ENCODE assay signal across 10 cellular contexts in genomic region chr5:17398439-17398838, GRCh38.
DNase-seq lines count a peak whose midpoint lies in the region; ATAC-seq and TF ChIP-seq lines count a peak whose summit lies in the region.
"Had no signal": no experiment of that assay in that cellular context is flagged by ENCODE, and none has a peak within 500 bp of the region (broad histone marks: within the 10 kb centered on the region; RNA-seq: fewer than 3 reads in every experiment).

No MANE protein-coding gene starts in this region.

- H3K4me1 ChIP-seq in colonic mucosa (no peaks in the 10 kb centered on the region), heart left ventricle (peaks cover 0 to 19% (median 0%) of the 10 kb centered on the region in 12 donors), psoas muscle (no peaks in the 10 kb centered on the region)

- H3K36me3 Mint-ChIP-seq in activated B cell treated with CpG ODN at 0.5 μM for 24 hours (ENCODE audit: low read depth) (no peaks in the 10 kb centered on the region), T-helper 17 cell (ENCODE audit: low read depth) (no peaks in the 10 kb centered on the region)

- no peaks in the 10 kb centered on the region for H3K9me3 ChIP-seq in colonic mucosa
- no peaks in the 10 kb centered on the region for H3K9me3 ChIP-seq in heart left ventricle
- no peaks in the 10 kb centered on the region for H3K9me3 ChIP-seq in psoas muscle
- H3K9me3 ChIP-seq in T-helper 17 cell (ENCODE audit: control insufficient read depth, low read length, poor library complexity, severe bottlenecking): no peaks in the 10 kb centered on the region
- H3K9me3 ChIP-seq: thoracic aorta had no signal

- 21 to 27% (median 26%) methylated on average over 4 of the region's 4 CpGs for WGBS in heart left ventricle, 4 donors
- WGBS in psoas muscle, 3 donors: 5 to 14% (median 10%) methylated on average over 4 of the region's 4 CpGs

- H3K27ac ChIP-seq in colonic mucosa (no peak overlapping the region), heart left ventricle (no peak overlapping the region), psoas muscle (no peak overlapping the region)
- H3K27ac ChIP-seq: thoracic aorta had no signal

- peak; percentile 75 for ATAC-seq in GM18907 (IDR thresholded peaks at IDR 0.05; ENCODE audit: unreplicated experiment)
- peak; percentile 36 for ATAC-seq in HG03558 (IDR thresholded peaks at IDR 0.05; ENCODE audit: extremely low read depth, unreplicated experiment)
- ATAC-seq in activated B cell treated with CpG ODN at 0.5 μM for 24 hours (ENCODE audit: low read depth): peak; percentile 64
- no peak for ATAC-seq in heart left ventricle
- ATAC-seq in psoas muscle: no peak
- no peak for ATAC-seq in T-helper 17 cell

- H3K4me3 Mint-ChIP-seq in activated B cell treated with CpG ODN at 0.5 μM for 24 hours (peak overlapping the region; percentile 44), T-helper 17 cell (no peak overlapping the region)

- H3K9ac ChIP-seq in colonic mucosa (ENCODE audit: low read depth in 2 of 2, low read length in 2 of 2): no peak overlapping the region

- DNase-seq in activated B cell treated with CpG ODN at 0.5 μM for 24 hours: no peak
- DNase-seq in non-pigmented ciliary epithelial cell (ENCODE audit: low read depth): peak; percentile 83
- DNase-seq in colonic mucosa: no peak
- DNase-seq in heart left ventricle: no peak
- no peak for DNase-seq in psoas muscle
- no peak for DNase-seq in T-helper 17 cell
- DNase-seq: activated naive CD4-positive, alpha-beta T cell had no signal

- H3K4me3 ChIP-seq in colonic mucosa: no peak overlapping the region
- H3K4me3 ChIP-seq in heart left ventricle: no peak overlapping the region
- no peak overlapping the region for H3K4me3 ChIP-seq in psoas muscle
- H3K4me3 ChIP-seq: thoracic aorta had no signal

- peaks cover 2% of the 10 kb centered on the region for H3K9me3 Mint-ChIP-seq in activated B cell treated with CpG ODN at 0.5 μM for 24 hours

- CTCF ChIA-PET in activated B cell treated with CpG ODN at 0.5 μM for 24 hours (lab: Charles Lee): no interaction called here

- H3K27me3 Mint-ChIP-seq in activated B cell treated with CpG ODN at 0.5 μM for 24 hours (no peaks in the 10 kb centered on the region), T-helper 17 cell (no peaks in the 10 kb centered on the region)

- no peak for TF ChIP-seq CTCF in activated B cell treated with CpG ODN at 0.5 μM for 24 hours (IDR thresholded peaks at IDR 0.05)
- no peak for TF ChIP-seq CTCF in colonic mucosa (IDR thresholded peaks at IDR 0.05)
- no peak for TF ChIP-seq CTCF in heart left ventricle (IDR thresholded peaks at IDR 0.05)
- no peak for TF ChIP-seq CTCF in psoas muscle (IDR thresholded peaks at IDR 0.05)

- no peak for TF ChIP-seq POLR2A in heart left ventricle (IDR thresholded peaks at IDR 0.05)

- intact Hi-C loops in activated B cell treated with CpG ODN at 0.5 μM for 24 hours (cut with micrococcal nuclease) (loop anchor here (1.0 to 5.0 kb wide), 3 partner anchors 41 to 116 kb away; no protein-coding TSS in a partner anchor), colonic mucosa (cut with DNase I) (no loop called here), heart left ventricle (cut with DNase I) (no loop called here), psoas muscle (cut with DNase I) (no loop called here)

- H3K27me3 ChIP-seq in colonic mucosa: no peaks in the 10 kb centered on the region
- H3K27me3 ChIP-seq in heart left ventricle: peaks cover 0 to 41% (median 6%) of the 10 kb centered on the region in 9 donors
- H3K27me3 ChIP-seq in psoas muscle (ENCODE audit: insufficient read depth in 3 of 3, low read length in 2 of 3): peaks cover 0 to 3% (median 0%) of the 10 kb centered on the region in 3 donors

- peaks cover 45% of the 10 kb centered on the region for H3K4me1 Mint-ChIP-seq in activated B cell treated with CpG ODN at 0.5 μM for 24 hours
- H3K4me1 Mint-ChIP-seq in T-helper 17 cell: no peaks in the 10 kb centered on the region

- H3K36me3 ChIP-seq in colonic mucosa (no peaks in the 10 kb centered on the region), heart left ventricle (no peaks in the 10 kb centered on the region), psoas muscle (ENCODE audit: insufficient read depth in 1 of 2, low read depth in 1 of 2) (no peaks in the 10 kb centered on the region)
- H3K36me3 ChIP-seq: thoracic aorta had no signal

- POLR2A ChIA-PET in activated B cell treated with CpG ODN at 0.5 μM for 24 hours (lab: Charles Lee): interaction anchor here (0.6 to 1.2 kb wide), 2 partner anchors 43 to 124 kb away, joined by 3 read pairs; no protein-coding TSS in a partner anchor

- H3K27ac Mint-ChIP-seq in activated B cell treated with CpG ODN at 0.5 μM for 24 hours (peak overlapping the region; percentile 60), T-helper 17 cell (no peak overlapping the region)

Comparison
In these comparisons a context has a peak if more than half of its experiments do, and no peak if none do; other contexts are left out.
1. ATAC-seq: peak in GM18907 (single experiment), HG03558 (single experiment) and activated B cell treated with CpG ODN at 0.5 μM for 24 hours (single experiment); none in heart left ventricle (0 of 4), psoas muscle (0 of 4) and T-helper 17 cell (single experiment).